16 cellular contexts compared by ENCODE assay signal in genomic region chr2:136505462-136505861, GRCh38.
DNase-seq lines count a peak whose midpoint lies in the region; ATAC-seq and TF ChIP-seq lines count a peak whose summit lies in the region.
"Had no signal": no experiment of that assay in that cellular context is flagged by ENCODE, and none has a peak within 500 bp of the region (broad histone marks: within the 10 kb centered on the region; RNA-seq: fewer than 3 reads in every experiment).

No MANE protein-coding gene starts in this region.

- no peak overlapping the region for H3K9ac ChIP-seq in MM.1S (ENCODE audit: low read length)
- no peak overlapping the region for H3K9ac ChIP-seq in GM23248

- no peaks in the 10 kb centered on the region for H3K9me2 ChIP-seq in MM.1S (replicated peaks; ENCODE audit: insufficient read depth, low read length)
- H3K9me2 ChIP-seq in GM23248 (ENCODE audit: insufficient read depth), result no peaks in the 10 kb centered on the region

- DNase-seq in MM.1S (peak; percentile 65), ascending aorta (ENCODE audit: low spot score in 2 of 2) (no peak), NCI-H82 treated with DMSO at 0.1 percent for 48 hours (lab: John Stamatoyannopoulos, UW; ENCODE audit: unreplicated experiment) (no peak), GM23248 (no peak)
- DNase-seq: BE2C; CD4-positive, alpha-beta memory T cell; DMS79; GOT3; H9; Karpas-422 had no signal

- 5 to 9% methylated on average over 3 of the region's 3 CpGs for WGBS in GM23248 (ENCODE audit: low coverage in 1 of 2, low lambda C conversion rate in 2 of 2, missing lambda C conversion rate in 2 of 2), 2 experiments

- peaks cover 3% of the 10 kb centered on the region; the same call in 1 of the 2 replicates for H3K4me1 ChIP-seq in MM.1S (ENCODE audit: low read length)
- no peaks in the 10 kb centered on the region for H3K4me1 ChIP-seq in ascending aorta
- H3K4me1 ChIP-seq in GM23248 (ENCODE audit: insufficient read depth), result no peaks in the 10 kb centered on the region
- H3K4me1 ChIP-seq: A549, BE2C had no signal

- H3F3A ChIP-seq in MM.1S (ENCODE audit: insufficient read depth, low read length) (no peaks in the 10 kb centered on the region), GM23248 (ENCODE audit: insufficient read depth) (no peaks in the 10 kb centered on the region)

- H3K9me3 ChIP-seq in MM.1S (replicated peaks; ENCODE audit: insufficient read depth, low read length) (no peaks in the 10 kb centered on the region), ascending aorta (no peaks in the 10 kb centered on the region), GM23248 (ENCODE audit: low read depth) (no peaks in the 10 kb centered on the region)
- H3K9me3 ChIP-seq: A549, BE2C had no signal

- H3K36me3 ChIP-seq in MM.1S (replicated peaks; ENCODE audit: insufficient read depth, low read length) (no peaks in the 10 kb centered on the region), ascending aorta (no peaks in the 10 kb centered on the region), GM23248 (ENCODE audit: low read depth) (no peaks in the 10 kb centered on the region)
- H3K36me3 ChIP-seq: BE2C had no signal

- intact Hi-C loops in ascending aorta (cut with DNase I), result no loop called here

- H3K4me3 ChIP-seq in MM.1S (ENCODE audit: low read length) (no peak overlapping the region), ascending aorta (no peak overlapping the region), GM23248 (no peak overlapping the region)
- H3K4me3 ChIP-seq: A549, K562 had no signal

- in situ Hi-C loops in GM23248 (cut with MboI), result no loop called here

- H4K20me1 ChIP-seq in MM.1S (ENCODE audit: insufficient read depth, low read length) (no peaks in the 10 kb centered on the region), GM23248 (ENCODE audit: insufficient read depth) (no peaks in the 10 kb centered on the region)

- H3K4me2 ChIP-seq in MM.1S (ENCODE audit: low read depth, low read length) (no peak overlapping the region), GM23248 (ENCODE audit: unreplicated experiment) (no peak overlapping the region)
- H3K4me2 ChIP-seq: A549 had no signal

- no peaks in the 10 kb centered on the region for H3K79me2 ChIP-seq in MM.1S (ENCODE audit: low read length)
- no peaks in the 10 kb centered on the region for H3K79me2 ChIP-seq in GM23248 (ENCODE audit: insufficient read depth)

- H3K27ac ChIP-seq in MM.1S (ENCODE audit: low read length) (no peak overlapping the region), ascending aorta (no peak overlapping the region), GM23248 (no peak overlapping the region)
- H3K27ac ChIP-seq: A549, C4-2B had no signal

- peak; percentile 56 for ATAC-seq in GM18861 (IDR thresholded peaks at IDR 0.05; ENCODE audit: unreplicated experiment)
- ATAC-seq in HG02571 (IDR thresholded peaks at IDR 0.05; ENCODE audit: unreplicated experiment), result peak; percentile 67
- ATAC-seq in GM21717 (IDR thresholded peaks at IDR 0.05; ENCODE audit: unreplicated experiment), result no peak
- ATAC-seq: A549, K562 had no signal

- H3K27me3 ChIP-seq in MM.1S (replicated peaks; ENCODE audit: insufficient read depth, low read length), result no peaks in the 10 kb centered on the region
- H3K27me3 ChIP-seq in ascending aorta, result no peaks in the 10 kb centered on the region
- H3K27me3 ChIP-seq in GM23248 (replicated peaks; ENCODE audit: insufficient read depth), result no peaks in the 10 kb centered on the region
- H3K27me3 ChIP-seq: BE2C had no signal

- no peak for TF ChIP-seq CTCF in MM.1S (IDR thresholded peaks at IDR 0.05; ENCODE audit: low read length)
- TF ChIP-seq CTCF in ascending aorta (IDR thresholded peaks at IDR 0.05), result no peak

- H2AFZ ChIP-seq in MM.1S (ENCODE audit: low read length), result no peak overlapping the region
- no peak overlapping the region for H2AFZ ChIP-seq in GM23248
